Comparison of ENCODE assay signal across 8 cellular contexts in genomic region chr4:20252656-20253271, GRCh38. TPM values are rescaled to one million over a fixed set of nuclear protein-coding genes. Genes with fewer than 3 reads are reported as not detected.
DNase-seq lines count a peak whose midpoint lies in the region; ATAC-seq and TF ChIP-seq lines count a peak whose summit lies in the region.

No MANE protein-coding gene starts in this region.

- no peaks in the 10 kb centered on the region for H3K79me1 ChIP-seq in H9 (ENCODE audit: insufficient read depth, low read depth, low read length, poor library complexity, severe bottlenecking)

- H3K4me1 ChIP-seq in H9 (ENCODE audit: insufficient read depth, low read length) = no peaks in the 10 kb centered on the region; the same call in 1 of the 2 replicates

- H3K56ac ChIP-seq in H9 (ENCODE audit: insufficient read length, low read depth, low read length) = no peak overlapping the region

- WGBS in H9 (ENCODE audit: extremely low coverage, insufficient read length, low lambda C conversion rate) = no CpG with 5 or more reads among the region's 54 CpGs

- H3K4me1 Mint-ChIP-seq in H9 = peaks cover 46 to 54% of the 10 kb centered on the region in 2 experiments
- peaks cover 4% of the 10 kb centered on the region for H3K4me1 Mint-ChIP-seq in activated naive CD8-positive, alpha-beta T cell treated with anti-CD3 and anti-CD28 coated beads for 36 hours

- no peak overlapping the region for H3K27ac ChIP-seq in H9 (ENCODE audit: insufficient read length, low read depth, low read length)

- H3K18ac ChIP-seq in H9 (ENCODE audit: insufficient read length, low read depth, low read length) = no peak overlapping the region

- TF ChIP-seq CTCF in AG10803 (conservative IDR thresholded peaks at IDR 0.05; ENCODE audit: low read length) (0 out of 2 replicates have a peak, but pooled peaks have one; percentile 1), H9 (conservative IDR thresholded peaks at IDR 0.05) (no peak)

- ATAC-seq in stimulated activated naive CD8-positive, alpha-beta T cell treated with anti-CD3 and anti-CD28 coated beads, Interleukin-15, Interleukin-2, amounts not matched to agents 100 U/mL and 50 U/mL, for 24 hours = no peak
- ATAC-seq in HG02763 (IDR thresholded peaks at IDR 0.05; ENCODE audit: unreplicated experiment) = no peak

- H4K8ac ChIP-seq in H9 (replicated peaks; ENCODE audit: insufficient read length, low read depth, low read length) = no peak overlapping the region

- no peaks in the 10 kb centered on the region for H3K9me3 ChIP-seq in H9 (ENCODE audit: control insufficient read depth, low read depth, low read length)
- peaks cover 2% of the 10 kb centered on the region for H3K9me3 ChIP-seq in iPS-18c (ENCODE audit: control insufficient read depth, insufficient read depth, low read length)

- H3K4me3 Mint-ChIP-seq in H9 = peak overlapping the region; percentile 73 to 90
- peak overlapping the region; percentile 65 for H3K4me3 Mint-ChIP-seq in activated naive CD8-positive, alpha-beta T cell treated with anti-CD3 and anti-CD28 coated beads for 36 hours

- H3K4me3 ChIP-seq in AG10803 (ENCODE audit: low read length) = peak overlapping the region; percentile 89
- H3K4me3 ChIP-seq in iPS-18c (ENCODE audit: insufficient read depth, low read depth, low read length) = peak overlapping the region; percentile 68

- peaks cover 44% of the 10 kb centered on the region for H3K27me3 ChIP-seq in H9 (ENCODE audit: insufficient read depth, low read length)

- peaks cover 2 to 3% of the 10 kb centered on the region in 2 experiments; a peak in 3 of 5 replicates for H3K9me3 Mint-ChIP-seq in H9
- no peaks in the 10 kb centered on the region for H3K9me3 Mint-ChIP-seq in activated naive CD8-positive, alpha-beta T cell treated with anti-CD3 and anti-CD28 coated beads for 36 hours

- no peak overlapping the region for H3K27ac Mint-ChIP-seq in H9
- no peak overlapping the region for H3K27ac Mint-ChIP-seq in activated naive CD8-positive, alpha-beta T cell treated with anti-CD3 and anti-CD28 coated beads for 36 hours

- H3K4ac ChIP-seq in H9 (ENCODE audit: low read depth, low read length) = no peak overlapping the region

- no peak overlapping the region for H2BK12ac ChIP-seq in H9 (ENCODE audit: insufficient read length, low read depth, low read length)

- no peak overlapping the region for H2BK5ac ChIP-seq in H9 (ENCODE audit: insufficient read length, low read length)

- H3K23ac ChIP-seq in H9 (ENCODE audit: insufficient read length, low read depth, low read length) = no peak overlapping the region

- H2AFZ ChIP-seq in H9 (ENCODE audit: low read length) = no peak overlapping the region

- no peak overlapping the region for H4K5ac ChIP-seq in H9 (ENCODE audit: insufficient read length, low read depth, low read length)

- peak overlapping the region; percentile 86 for H3K4me2 ChIP-seq in H9 (ENCODE audit: insufficient read depth, insufficient read length, low read length)

- peaks cover 35% of the 10 kb centered on the region for H3K23me2 ChIP-seq in H9 (ENCODE audit: insufficient read length, low read depth, low read length, poor library complexity, severe bottlenecking)

- no peak overlapping the region for H3T11ph ChIP-seq in H9 (ENCODE audit: low read length)

- no peak overlapping the region for H2BK15ac ChIP-seq in H9 (ENCODE audit: low read depth, low read length)

- no peaks in the 10 kb centered on the region for H4K20me1 ChIP-seq in H9 (ENCODE audit: control insufficient read depth, insufficient read depth, insufficient read length)

- H2AK5ac ChIP-seq in H9 (ENCODE audit: insufficient read length, low read length) = no peak overlapping the region

- H3K36me3 Mint-ChIP-seq in H9 (ENCODE audit: insufficient read depth in 1 of 3, low read depth in 3 of 3) = no peaks in the 10 kb centered on the region; a peak in 2 of 7 replicates
- H3K36me3 Mint-ChIP-seq in activated naive CD8-positive, alpha-beta T cell treated with anti-CD3 and anti-CD28 coated beads for 36 hours = peaks cover 2% of the 10 kb centered on the region

- H3K9ac ChIP-seq in H9 (ENCODE audit: extremely low read depth, insufficient read length, low read length) = no peak overlapping the region

- H4K91ac ChIP-seq in H9 (ENCODE audit: insufficient read length, low read depth, low read length) = no peak overlapping the region

- H2BK120ac ChIP-seq in H9 (ENCODE audit: low read depth, low read length, poor library complexity, severe bottlenecking) = no peak overlapping the region

- no peak overlapping the region; the same call in 1 of the 2 replicates for H3K14ac ChIP-seq in H9 (ENCODE audit: insufficient read depth, low read length)

- H3K27me3 Mint-ChIP-seq in H9 (ENCODE audit: low read depth) = peaks cover 83% of the 10 kb centered on the region
- H3K27me3 Mint-ChIP-seq in activated naive CD8-positive, alpha-beta T cell treated with anti-CD3 and anti-CD28 coated beads for 36 hours = peaks cover 61% of the 10 kb centered on the region

- DNase-seq in AG10803 (ENCODE audit: low read depth) (peak; percentile 43), H9 (peak; percentile 53), amniotic stem cell (lab: John Stamatoyannopoulos, UW) (no peak), HUDEP-2 (lab: John Stamatoyannopoulos, UW; ENCODE audit: unreplicated experiment in 76 of 76) (no peak)
- peak; percentile 4 for DNase-seq in activated naive CD8-positive, alpha-beta T cell treated with anti-CD3 and anti-CD28 coated beads for 36 hours
- DNase-seq in stimulated activated naive CD8-positive, alpha-beta T cell treated with anti-CD3 and anti-CD28 coated beads, Interleukin-15, Interleukin-2, amounts not matched to agents 100 U/mL and 50 U/mL, for 24 hours = peak; percentile 3

- H2BK20ac ChIP-seq in H9 (ENCODE audit: low read depth, low read length, poor library complexity, severe bottlenecking) = no peak overlapping the region

- H3K79me2 ChIP-seq in H9 (ENCODE audit: insufficient read depth, low read length) = 0 out of 2 replicates have a peak, but pooled peaks cover 2% of the 10 kb centered on the region

RNA-seq across cellular contexts. Expression of gene SLIT2, which starts 1.1 kb away (rescaled TPM):
- 1.3 and 1.5 TPM in 2 replicates for total RNA-seq in H9 (2021)
- total RNA-seq in activated naive CD8-positive, alpha-beta T cell treated with anti-CD3 and anti-CD28 coated beads for 36 hours = not detected

Comparison
In these comparisons a context has a peak if more than half of its experiments do, and no peak if none do; other contexts are left out.
1. DNase-seq: peak in AG10803 (single experiment), H9 (single experiment), activated naive CD8-positive, alpha-beta T cell treated with anti-CD3 and anti-CD28 coated beads for 36 hours (single experiment) and stimulated activated naive CD8-positive, alpha-beta T cell treated with anti-CD3 and anti-CD28 coated beads, Interleukin-15, Interleukin-2, amounts not matched to agents 100 U/mL and 50 U/mL, for 24 hours (single experiment); none in amniotic stem cell (single experiment) and HUDEP-2 (0 of 76).